ENCODE assay signal across 18 cellular contexts in the genomic region with DNA sequence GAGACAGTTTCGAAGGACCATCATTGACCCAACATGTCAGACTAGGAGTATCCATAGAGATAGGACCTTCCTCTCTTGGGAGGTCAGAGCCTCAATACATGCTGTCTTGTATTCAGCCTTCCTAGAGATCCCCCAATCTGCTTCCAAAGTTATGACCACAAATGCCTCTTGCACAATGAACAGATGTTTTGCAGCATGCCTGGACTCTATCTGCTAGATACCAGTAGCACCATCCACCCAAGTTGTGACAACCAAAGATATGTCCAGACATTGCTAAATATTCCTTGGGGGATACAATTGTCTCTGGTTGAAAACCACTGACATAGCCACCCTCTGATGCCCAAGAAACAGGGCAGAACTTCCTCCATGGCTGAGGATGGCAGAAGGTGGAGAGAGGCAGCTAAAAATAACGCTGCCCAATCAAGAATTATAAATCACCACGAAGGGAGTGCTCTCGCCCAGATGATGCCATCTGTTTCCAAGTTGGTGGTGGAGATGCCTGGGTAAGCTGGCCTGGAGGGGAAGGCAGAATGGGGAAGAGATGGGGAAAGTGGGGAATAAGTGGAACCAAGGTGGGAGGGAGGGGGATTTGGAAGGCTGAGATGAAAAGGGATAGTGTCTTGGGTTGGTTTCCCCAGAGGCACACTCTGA. TPM values are rescaled to one million over a fixed set of nuclear protein-coding genes. Genes with fewer than 3 reads are reported as not detected.
"Had no signal": no experiment of that assay in that cellular context is flagged by ENCODE, and none has a peak within 500 bp of the region (broad histone marks: within the 10 kb centered on the region; RNA-seq: fewer than 3 reads in every experiment).

No MANE protein-coding gene starts in this region.

- H3K4me2 ChIP-seq: neural progenitor cell had no signal

- H3K27ac ChIP-seq: body of pancreas, cardiac muscle cell, left lung, neural progenitor cell, testis, upper lobe of left lung had no signal

- H3K36me3 ChIP-seq: cardiac muscle cell, left lung, neural progenitor cell, upper lobe of left lung had no signal

- DNase-seq: activated CD4-positive, alpha-beta T cell treated with anti-CD3 and anti-CD28 coated beads for 1 hour; activated gamma-delta T cell treated with Interleukin-2 at 50 U/mL for 16 hours; activated T-cell treated with anti-CD3 and anti-CD28 coated beads, Interleukin-2, amount 50 U/mL, for 1 hour; anterior cingulate cortex; body of pancreas; immature natural killer cell; kidney glomerular epithelial cell; left lung; naive thymus-derived CD8-positive, alpha-beta T cell; stimulated activated CD4-positive, alpha-beta T cell treated with anti-CD3 and anti-CD28 coated beads, Interleukin-2, amount 100 ng/mL, for 48 hours; stimulated activated naive CD4-positive, alpha-beta T cell; testis; upper lobe of left lung had no signal

- H3K4me3 ChIP-seq: body of pancreas, cardiac muscle cell, left lung, lung, neural progenitor cell, testis, upper lobe of left lung had no signal

- H2AFZ ChIP-seq: neural progenitor cell had no signal

- ATAC-seq: body of pancreas; left lung; naive thymus-derived CD8-positive, alpha-beta T cell had no signal

- H3K9me3 ChIP-seq: body of pancreas, testis, upper lobe of left lung had no signal

RNA-seq across cellular contexts. Expression of a gene that starts 42.9 kb away (rescaled TPM):
- total RNA-seq: cardiac muscle cell; fibroblast of villous mesenchyme; naive thymus-derived CD8-positive, alpha-beta T cell; osteoblast had no signal
